In the genomic region with DNA sequence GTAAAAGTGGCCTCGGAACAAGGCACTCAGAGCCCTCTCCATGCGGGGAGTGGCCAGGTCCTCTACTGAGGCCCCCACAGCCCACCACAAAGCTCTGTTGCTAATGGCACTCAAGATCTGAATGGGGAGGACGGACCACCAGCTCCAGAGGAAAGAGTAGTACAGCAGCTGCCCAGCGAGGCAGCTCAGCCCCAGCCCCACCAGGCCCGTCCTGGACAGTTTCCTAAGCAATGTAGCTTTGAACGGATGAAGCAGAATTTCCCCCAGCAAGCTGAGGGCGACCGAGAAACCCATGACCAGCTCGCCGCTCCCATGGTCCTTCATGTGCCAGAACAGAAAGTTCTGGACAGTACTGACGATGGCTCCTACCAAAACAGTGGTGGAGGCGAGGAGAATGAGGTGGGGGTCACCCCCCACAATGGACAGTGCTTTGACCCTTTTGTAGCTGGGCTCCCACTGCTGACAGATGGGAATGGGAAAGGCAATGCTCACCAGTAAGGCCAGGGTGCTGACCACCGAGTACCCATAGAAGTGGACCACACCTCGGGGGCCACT, we compare ENCODE assay signal across 1 cellular context.
TF ChIP-seq lines count a peak whose summit lies in the region.

No MANE protein-coding gene starts in this region.

TF ChIP-seq in GM12878, 131 proteins besides CTCF, POLR2A, EP300 and RAD21:
- TF ChIP-seq TCF7 (IDR thresholded peaks at IDR 0.05; ENCODE audit: borderline replicate concordance) (no peak), SMARCA5 (IDR thresholded peaks at IDR 0.05) (no peak), CBX3 (IDR thresholded peaks at IDR 0.05; ENCODE audit: borderline replicate concordance, low read depth) (no peak), BCL11A (IDR thresholded peaks at IDR 0.05; ENCODE audit: low read depth, low read length) (no peak), JUNB (IDR thresholded peaks at IDR 0.05) (no peak), CBFB (IDR thresholded peaks at IDR 0.05; ENCODE audit: low read depth) (no peak)
